ENCODE assay signal across 8 cellular contexts in genomic region chr7:137846588-137847417, GRCh38. TPM values are rescaled to one million over a fixed set of nuclear protein-coding genes. Genes with fewer than 3 reads are reported as not detected.
A peak's percentile ranks its signal among the peaks of the same experiment; 100 is the strongest.
DNase-seq lines count a peak whose midpoint lies in the region; TF ChIP-seq lines count a peak whose summit lies in the region.

Gene DGKI (minus strand): TSS chr7:137846974.

- CTCF ChIA-PET in activated naive CD4-positive, alpha-beta T cell treated with anti-CD3 and anti-CD28 coated beads, Interleukin-2, amount 10 ng/mL, durations not matched to agents 7 days and 5 days (lab: Charles Lee): no interaction called here

- H3K4me3 Mint-ChIP-seq in activated naive CD4-positive, alpha-beta T cell treated with anti-CD3 and anti-CD28 coated beads, Interleukin-2, amount 10 ng/mL, durations not matched to agents 7 days and 5 days: peak within 1 kb of the TSS; percentile 45

- WGBS in hepatocyte (ENCODE audit: low lambda C conversion rate, missing lambda C conversion rate): 1% methylated on average over 49 of the region's 93 CpGs

- peak within 1 kb of the TSS; percentile 93 for H3K4me2 ChIP-seq in hepatocyte

- H3K27me3 Mint-ChIP-seq in activated naive CD4-positive, alpha-beta T cell treated with anti-CD3 and anti-CD28 coated beads, Interleukin-2, amount 10 ng/mL, durations not matched to agents 7 days and 5 days: peaks cover 63% of the 10 kb centered on the region

- H3K36me3 Mint-ChIP-seq in activated naive CD4-positive, alpha-beta T cell treated with anti-CD3 and anti-CD28 coated beads, Interleukin-2, amount 10 ng/mL, durations not matched to agents 7 days and 5 days: no peaks in the 10 kb centered on the region

- H4K20me1 ChIP-seq in hepatocyte (ENCODE audit: insufficient read depth, poor library complexity, severe bottlenecking): no peaks in the 10 kb centered on the region

- peaks cover 9% of the 10 kb centered on the region for H3K4me1 Mint-ChIP-seq in activated naive CD4-positive, alpha-beta T cell treated with anti-CD3 and anti-CD28 coated beads, Interleukin-2, amount 10 ng/mL, durations not matched to agents 7 days and 5 days

- H3K27me3 ChIP-seq in hepatocyte: peaks cover 51% of the 10 kb centered on the region

- H3K27ac ChIP-seq in hepatocyte: no peak within 1 kb of the TSS

- no peaks in the 10 kb centered on the region for H3K9me2 ChIP-seq in hepatocyte (replicated peaks; ENCODE audit: insufficient read depth)

- no peaks in the 10 kb centered on the region for H3K79me2 ChIP-seq in hepatocyte

- no peak within 1 kb of the TSS for H3K27ac Mint-ChIP-seq in activated naive CD4-positive, alpha-beta T cell treated with anti-CD3 and anti-CD28 coated beads, Interleukin-2, amount 10 ng/mL, durations not matched to agents 7 days and 5 days

- no peaks in the 10 kb centered on the region for H3K9me3 ChIP-seq in hepatocyte (ENCODE audit: low read depth)

- H3K4me3 ChIP-seq in hepatocyte (peak within 1 kb of the TSS; percentile 16), retinal pigment epithelial cell (ENCODE audit: low read length) (peak within 1 kb of the TSS; percentile 44)

- H3K36me3 ChIP-seq in hepatocyte (replicated peaks; ENCODE audit: insufficient read depth, low read depth): no peaks in the 10 kb centered on the region

- peak within 1 kb of the TSS; percentile 49 for H2AFZ ChIP-seq in hepatocyte

- no peaks in the 10 kb centered on the region for H3K9me3 Mint-ChIP-seq in activated naive CD4-positive, alpha-beta T cell treated with anti-CD3 and anti-CD28 coated beads, Interleukin-2, amount 10 ng/mL, durations not matched to agents 7 days and 5 days

- DNase-seq in activated naive CD4-positive, alpha-beta T cell treated with anti-CD3 and anti-CD28 coated beads, Interleukin-2, amount 10 ng/mL, durations not matched to agents 7 days and 5 days: peak; percentile 29
- DNase-seq in activated naive CD4-positive, alpha-beta T cell treated with Interleukin-2 at 50 U/mL for 16 hours: no peak
- DNase-seq in HT1080 (ENCODE audit: low read depth) (no peak), amygdala (lab: John Stamatoyannopoulos, UW) (peak in 53 of 56 donors; percentile 12 to 84 (median 60)), hepatocyte (ENCODE audit: low spot score) (peak; percentile 30), retinal pigment epithelial cell (ENCODE audit: low read depth) (no peak), NCI-H510A (lab: John Stamatoyannopoulos, UW) (no peak)
- DNase-seq in effector CD8-positive, alpha-beta T cell (lab: John Stamatoyannopoulos, UW): no peak

- peaks cover 2% of the 10 kb centered on the region for H3K4me1 ChIP-seq in hepatocyte (ENCODE audit: insufficient read depth)

- no peak for TF ChIP-seq CTCF in hepatocyte (IDR thresholded peaks at IDR 0.05; ENCODE audit: poor library complexity)
- TF ChIP-seq CTCF in retinal pigment epithelial cell (conservative IDR thresholded peaks at IDR 0.05; ENCODE audit: low read depth, low read length): no peak

RNA-seq across cellular contexts. Expression of gene DGKI, which starts in this region (rescaled TPM):
- 21.6 and 22.3 TPM in 2 replicates for total RNA-seq in HT1080 (2014; rRNA removed; shearing (Covaris generic))
- polyA plus RNA-seq in HT1080 (2015; cell fraction: cytosol; rRNA removed): 5.4 and 7.6 TPM in 2 replicates
- polyA plus RNA-seq in HT1080 (2015; cell fraction: nucleus; rRNA removed): 10.0 and 13.6 TPM in 2 replicates
- 1.8 and 2.7 TPM in 2 replicates for total RNA-seq in hepatocyte
- polyA plus RNA-seq in hepatocyte: 0.47 and 2.4 TPM in 2 replicates

Comparison
In these comparisons a context has a peak if more than half of its experiments do, and no peak if none do; other contexts are left out.
1. DNase-seq: peak in activated naive CD4-positive, alpha-beta T cell treated with anti-CD3 and anti-CD28 coated beads, Interleukin-2, amount 10 ng/mL, durations not matched to agents 7 days and 5 days (single experiment), amygdala (53 of 56) and hepatocyte (single experiment); none in activated naive CD4-positive, alpha-beta T cell treated with Interleukin-2 at 50 U/mL for 16 hours (single experiment), HT1080 (single experiment), retinal pigment epithelial cell (single experiment), effector CD8-positive, alpha-beta T cell (single experiment) and NCI-H510A (single experiment).